8 cellular contexts compared by ENCODE assay signal in the genomic region with DNA sequence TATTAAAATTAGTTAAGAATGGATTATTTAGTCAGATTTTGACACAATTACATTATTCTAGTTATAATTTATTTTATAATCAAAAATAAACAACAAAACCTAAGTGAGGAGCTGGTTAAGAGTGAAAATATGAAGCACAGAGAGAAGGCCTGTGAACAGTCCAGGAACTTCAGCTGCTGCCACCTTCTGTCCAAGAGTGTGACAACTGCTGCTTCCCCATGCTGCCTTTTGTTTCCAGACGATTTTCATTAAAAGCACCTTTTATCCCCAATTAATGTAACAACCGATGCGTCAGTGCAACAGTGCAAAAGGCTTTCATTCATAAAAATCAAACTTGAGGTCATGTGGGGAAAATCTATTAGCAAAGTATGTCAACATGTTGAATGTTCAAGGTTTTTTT.
A peak's percentile ranks its signal among the peaks of the same experiment; 100 is the strongest.
DNase-seq lines count a peak whose midpoint lies in the region; ATAC-seq and TF ChIP-seq lines count a peak whose summit lies in the region.

No MANE protein-coding gene starts in this region.

- TF ChIP-seq POLR2A in testis (IDR thresholded peaks at IDR 0.05) (no peak), Peyer's patch (IDR thresholded peaks at IDR 0.05) (no peak)

- no peaks in the 10 kb centered on the region for H3K36me3 ChIP-seq in fibroblast of lung (ENCODE audit: control insufficient read depth, insufficient read depth, low read length)
- no peaks in the 10 kb centered on the region for H3K36me3 ChIP-seq in testis (ENCODE audit: low read depth, missing control alignments)
- H3K36me3 ChIP-seq in Peyer's patch: no peaks in the 10 kb centered on the region

- no peaks in the 10 kb centered on the region for H3K4me1 ChIP-seq in fibroblast of lung (ENCODE audit: control insufficient read depth, extremely low read depth, insufficient read depth, low read length)
- no peaks in the 10 kb centered on the region for H3K4me1 ChIP-seq in testis
- H3K4me1 ChIP-seq in Peyer's patch: no peaks in the 10 kb centered on the region

- POLR2A ChIA-PET in activated CD8-positive, alpha-beta T cell treated with anti-CD3 and anti-CD28 coated beads for 36 hours (lab: Charles Lee): no interaction called here
- POLR2A ChIA-PET in activated CD8-positive, alpha-beta T cell treated with anti-CD3 and anti-CD28 coated beads, Interleukin-2, amount 10 ng/mL, durations not matched to agents 7 days and 5 days (lab: Charles Lee): no interaction called here
- POLR2A ChIA-PET in CD4-positive, alpha-beta T cell (lab: Charles Lee): no interaction called here

- no peak overlapping the region for H3K4me3 ChIP-seq in fibroblast of lung (replicated peaks in 1 of 4; ENCODE audit: control extremely low read depth in 1 of 4, insufficient read depth in 1 of 4, low read depth in 3 of 4, low read length in 4 of 4)
- no peak overlapping the region for H3K4me3 ChIP-seq in testis
- no peak overlapping the region for H3K4me3 ChIP-seq in Peyer's patch

- no peak overlapping the region for H2AFZ ChIP-seq in fibroblast of lung (ENCODE audit: low read length)

- ATAC-seq in activated CD8-positive, alpha-beta T cell treated with anti-CD3 and anti-CD28 coated beads for 36 hours: no peak
- ATAC-seq in activated CD8-positive, alpha-beta T cell treated with anti-CD3 and anti-CD28 coated beads, Interleukin-2, amount 10 ng/mL, durations not matched to agents 7 days and 5 days: no peak
- ATAC-seq in CD4-positive, alpha-beta T cell (ENCODE audit: poor library complexity): no peak

- no peaks in the 10 kb centered on the region for H3K27me3 Mint-ChIP-seq in activated CD8-positive, alpha-beta T cell treated with anti-CD3 and anti-CD28 coated beads for 36 hours
- H3K27me3 Mint-ChIP-seq in activated CD8-positive, alpha-beta T cell treated with anti-CD3 and anti-CD28 coated beads, Interleukin-2, amount 10 ng/mL, durations not matched to agents 7 days and 5 days (ENCODE audit: low read depth): no peaks in the 10 kb centered on the region
- no peaks in the 10 kb centered on the region for H3K27me3 Mint-ChIP-seq in CD4-positive, alpha-beta T cell

- WGBS in testis, 2 donors: 30 to 37% methylated on average over 3 of the region's 3 CpGs

- no peaks in the 10 kb centered on the region for H3K36me3 Mint-ChIP-seq in activated CD8-positive, alpha-beta T cell treated with anti-CD3 and anti-CD28 coated beads for 36 hours (ENCODE audit: low read depth)
- H3K36me3 Mint-ChIP-seq in activated CD8-positive, alpha-beta T cell treated with anti-CD3 and anti-CD28 coated beads, Interleukin-2, amount 10 ng/mL, durations not matched to agents 7 days and 5 days (ENCODE audit: low read depth): no peaks in the 10 kb centered on the region
- no peaks in the 10 kb centered on the region for H3K36me3 Mint-ChIP-seq in CD4-positive, alpha-beta T cell (ENCODE audit: low read depth)

- intact Hi-C loops in activated CD8-positive, alpha-beta T cell treated with anti-CD3 and anti-CD28 coated beads for 36 hours (cut with micrococcal nuclease): no loop called here
- intact Hi-C loops in testis (cut with DNase I; ENCODE audit: low total_unique reads): no loop called here
- intact Hi-C loops in CD4-positive, alpha-beta T cell (cut with DNase I, micrococcal nuclease): no loop called here

- no peak overlapping the region for H3K27ac Mint-ChIP-seq in activated CD8-positive, alpha-beta T cell treated with anti-CD3 and anti-CD28 coated beads for 36 hours
- H3K27ac Mint-ChIP-seq in activated CD8-positive, alpha-beta T cell treated with anti-CD3 and anti-CD28 coated beads, Interleukin-2, amount 10 ng/mL, durations not matched to agents 7 days and 5 days: no peak overlapping the region
- H3K27ac Mint-ChIP-seq in CD4-positive, alpha-beta T cell: no peak overlapping the region

- H3K27me3 ChIP-seq in fibroblast of lung (ENCODE audit: control insufficient read depth, insufficient read depth, low read length) (no peaks in the 10 kb centered on the region), testis (no peaks in the 10 kb centered on the region), Peyer's patch (no peaks in the 10 kb centered on the region)
- no peaks in the 10 kb centered on the region for H3K27me3 ChIP-seq in CD4-positive, alpha-beta T cell (ENCODE audit: control insufficient read depth, insufficient read depth, low read length)

- H3K27ac ChIP-seq in fibroblast of lung (ENCODE audit: insufficient read depth, low read length): no peak overlapping the region
- H3K27ac ChIP-seq in testis: no peak overlapping the region
- H3K27ac ChIP-seq in Peyer's patch: no peak overlapping the region
- no peak overlapping the region for H3K27ac ChIP-seq in CD4-positive, alpha-beta T cell (ENCODE audit: low read depth, low read length)

- no peak overlapping the region for H3K9ac ChIP-seq in fibroblast of lung (ENCODE audit: insufficient read depth, low read length)

- H4K20me1 ChIP-seq in fibroblast of lung (ENCODE audit: control insufficient read depth, extremely low read depth, insufficient read depth, low read length): no peaks in the 10 kb centered on the region

- no peaks in the 10 kb centered on the region for H3K9me3 Mint-ChIP-seq in activated CD8-positive, alpha-beta T cell treated with anti-CD3 and anti-CD28 coated beads for 36 hours
- no peaks in the 10 kb centered on the region for H3K9me3 Mint-ChIP-seq in activated CD8-positive, alpha-beta T cell treated with anti-CD3 and anti-CD28 coated beads, Interleukin-2, amount 10 ng/mL, durations not matched to agents 7 days and 5 days (ENCODE audit: insufficient read depth)
- peaks cover 4% of the 10 kb centered on the region for H3K9me3 Mint-ChIP-seq in CD4-positive, alpha-beta T cell

- no peak for DNase-seq in activated CD8-positive, alpha-beta T cell treated with anti-CD3 and anti-CD28 coated beads for 36 hours
- DNase-seq in activated CD8-positive, alpha-beta T cell treated with anti-CD3 and anti-CD28 coated beads, Interleukin-2, amount 10 ng/mL, durations not matched to agents 7 days and 5 days: no peak
- peak; percentile 56 for DNase-seq in NCI-H69 (lab: John Stamatoyannopoulos, UW)
- DNase-seq in fibroblast of lung (ENCODE audit: low read depth in 2 of 2): peak; percentile 1 to 7
- peak; percentile 45 for DNase-seq in testis
- no peak for DNase-seq in Peyer's patch
- DNase-seq in CD4-positive, alpha-beta T cell: no peak
- DNase-seq in KG1 (lab: John Stamatoyannopoulos, UW): no peak

- CTCF ChIA-PET in activated CD8-positive, alpha-beta T cell treated with anti-CD3 and anti-CD28 coated beads for 36 hours (lab: Charles Lee): no interaction called here
- CTCF ChIA-PET in activated CD8-positive, alpha-beta T cell treated with anti-CD3 and anti-CD28 coated beads, Interleukin-2, amount 10 ng/mL, durations not matched to agents 7 days and 5 days (lab: Charles Lee): no interaction called here
- CTCF ChIA-PET in CD4-positive, alpha-beta T cell (lab: Charles Lee): no interaction called here

- H3K79me2 ChIP-seq in fibroblast of lung (ENCODE audit: control insufficient read depth, insufficient read depth, low read length): no peaks in the 10 kb centered on the region

- H3K4me1 Mint-ChIP-seq in activated CD8-positive, alpha-beta T cell treated with anti-CD3 and anti-CD28 coated beads for 36 hours (ENCODE audit: low read depth): no peaks in the 10 kb centered on the region
- no peaks in the 10 kb centered on the region for H3K4me1 Mint-ChIP-seq in activated CD8-positive, alpha-beta T cell treated with anti-CD3 and anti-CD28 coated beads, Interleukin-2, amount 10 ng/mL, durations not matched to agents 7 days and 5 days (ENCODE audit: low read depth)
- H3K4me1 Mint-ChIP-seq in CD4-positive, alpha-beta T cell (ENCODE audit: low read depth): no peaks in the 10 kb centered on the region

- H3K9me3 ChIP-seq in fibroblast of lung (ENCODE audit: control insufficient read depth, insufficient read depth, low read depth, low read length) (no peaks in the 10 kb centered on the region), testis (no peaks in the 10 kb centered on the region), Peyer's patch (no peaks in the 10 kb centered on the region)
- no peaks in the 10 kb centered on the region for H3K9me3 ChIP-seq in CD4-positive, alpha-beta T cell (ENCODE audit: control insufficient read depth, low read length)

- H3K4me2 ChIP-seq in fibroblast of lung (ENCODE audit: extremely low read depth, insufficient read depth, low read length): no peak overlapping the region

- H3K4me3 Mint-ChIP-seq in activated CD8-positive, alpha-beta T cell treated with anti-CD3 and anti-CD28 coated beads for 36 hours: no peak overlapping the region
- H3K4me3 Mint-ChIP-seq in activated CD8-positive, alpha-beta T cell treated with anti-CD3 and anti-CD28 coated beads, Interleukin-2, amount 10 ng/mL, durations not matched to agents 7 days and 5 days: no peak overlapping the region
- no peak overlapping the region for H3K4me3 Mint-ChIP-seq in CD4-positive, alpha-beta T cell

- TF ChIP-seq CTCF in activated CD8-positive, alpha-beta T cell treated with anti-CD3 and anti-CD28 coated beads for 36 hours (IDR thresholded peaks at IDR 0.05): peak; percentile 22
- peak; percentile 25 to 44 for TF ChIP-seq CTCF in fibroblast of lung (conservative IDR thresholded peaks at IDR 0.05 in 1 of 2, IDR thresholded peaks at IDR 0.05 in 1 of 2; ENCODE audit: low read depth in 1 of 2, low read length in 2 of 2)
- no peak for TF ChIP-seq CTCF in testis (IDR thresholded peaks at IDR 0.05)
- TF ChIP-seq CTCF in Peyer's patch (IDR thresholded peaks at IDR 0.05): peak in 1 of 6 experiments; percentile 12
- no peak for TF ChIP-seq CTCF in CD4-positive, alpha-beta T cell (IDR thresholded peaks at IDR 0.05)

Comparison
In these comparisons a context has a peak if more than half of its experiments do, and no peak if none do; other contexts are left out.
1. DNase-seq: peak in NCI-H69 (single experiment), fibroblast of lung (2 of 2) and testis (single experiment); none in activated CD8-positive, alpha-beta T cell treated with anti-CD3 and anti-CD28 coated beads for 36 hours (single experiment), activated CD8-positive, alpha-beta T cell treated with anti-CD3 and anti-CD28 coated beads, Interleukin-2, amount 10 ng/mL, durations not matched to agents 7 days and 5 days (single experiment), Peyer's patch (0 of 3), CD4-positive, alpha-beta T cell (0 of 10) and KG1 (single experiment).
2. CTCF ChIP-seq: peak in activated CD8-positive, alpha-beta T cell treated with anti-CD3 and anti-CD28 coated beads for 36 hours (single experiment) and fibroblast of lung (2 of 2); none in testis (0 of 3) and CD4-positive, alpha-beta T cell (single experiment).